9 cellular contexts compared by ENCODE assay signal in genomic region chr18:74146756-74147155, GRCh38. TPM values are rescaled to one million over a fixed set of nuclear protein-coding genes. Genes with fewer than 3 reads are reported as not detected.
A peak's percentile ranks its signal among the peaks of the same experiment; 100 is the strongest.
DNase-seq lines count a peak whose midpoint lies in the region; ATAC-seq and TF ChIP-seq lines count a peak whose summit lies in the region.
"Had no signal": no experiment of that assay in that cellular context is flagged by ENCODE, and none has a peak within 500 bp of the region (broad histone marks: within the 10 kb centered on the region; RNA-seq: fewer than 3 reads in every experiment).

No MANE protein-coding gene starts in this region.

- H3K27ac ChIP-seq in iPS-18a (ENCODE audit: low read length) (no peak overlapping the region), suprapubic skin (no peak overlapping the region)

- peaks cover 44% of the 10 kb centered on the region for H3K4me1 Mint-ChIP-seq in activated T-cell treated with anti-CD3 and anti-CD28 coated beads, Interleukin-2, amount 50 U/mL, for 72 hours (ENCODE audit: low read depth)
- peaks cover 34% of the 10 kb centered on the region for H3K4me1 Mint-ChIP-seq in activated CD8-positive, alpha-beta T cell treated with anti-CD3 and anti-CD28 coated beads for 36 hours (ENCODE audit: low read depth)

- POLR2A ChIA-PET in activated CD8-positive, alpha-beta T cell treated with anti-CD3 and anti-CD28 coated beads for 36 hours (lab: Charles Lee): no interaction called here

- no peak for TF ChIP-seq CTCF in activated CD8-positive, alpha-beta T cell treated with anti-CD3 and anti-CD28 coated beads for 36 hours (IDR thresholded peaks at IDR 0.05)
- TF ChIP-seq CTCF in suprapubic skin (IDR thresholded peaks at IDR 0.05) (no peak), GM13977 (IDR thresholded peaks at IDR 0.05; ENCODE audit: extremely low read depth, insufficient read depth, missing control alignments) (no peak)

- H3K4me3 ChIP-seq in iPS-18a (ENCODE audit: low read length) (peak overlapping the region; percentile 90), suprapubic skin (peak overlapping the region; percentile 79)

- intact Hi-C loops in activated CD8-positive, alpha-beta T cell treated with anti-CD3 and anti-CD28 coated beads for 36 hours (cut with micrococcal nuclease): loop anchor here (5.0 kb wide), 2 partner anchors 79 to 351 kb away; partner anchors contain the start of gene CNDP2

- CTCF ChIA-PET in activated CD8-positive, alpha-beta T cell treated with anti-CD3 and anti-CD28 coated beads for 36 hours (lab: Charles Lee): no interaction called here

- H3K36me3 ChIP-seq in iPS-18a (ENCODE audit: control insufficient read depth, low read depth, low read length) (peaks cover 2% of the 10 kb centered on the region), suprapubic skin (peaks cover 4% of the 10 kb centered on the region)

- H3K27ac Mint-ChIP-seq in activated T-cell treated with anti-CD3 and anti-CD28 coated beads, Interleukin-2, amount 50 U/mL, for 72 hours: peak overlapping the region; percentile 84
- H3K27ac Mint-ChIP-seq in activated CD8-positive, alpha-beta T cell treated with anti-CD3 and anti-CD28 coated beads for 36 hours: peak overlapping the region; percentile 99

- H3K4me1 ChIP-seq in iPS-18a (ENCODE audit: control insufficient read depth, low read depth, low read length): peaks cover 6% of the 10 kb centered on the region
- peaks cover 36% of the 10 kb centered on the region for H3K4me1 ChIP-seq in suprapubic skin

- no peaks in the 10 kb centered on the region for H3K9me3 ChIP-seq in iPS-18a (ENCODE audit: control insufficient read depth, low read depth, low read length)
- H3K9me3 ChIP-seq in suprapubic skin: no peaks in the 10 kb centered on the region

- H3K36me3 Mint-ChIP-seq in activated T-cell treated with anti-CD3 and anti-CD28 coated beads, Interleukin-2, amount 50 U/mL, for 72 hours (ENCODE audit: insufficient read depth in 2 of 2): peaks cover 1 to 5% of the 10 kb centered on the region in 2 donors
- H3K36me3 Mint-ChIP-seq in activated CD8-positive, alpha-beta T cell treated with anti-CD3 and anti-CD28 coated beads for 36 hours (ENCODE audit: low read depth): peaks cover 33% of the 10 kb centered on the region

- no peaks in the 10 kb centered on the region for H3K9me3 Mint-ChIP-seq in activated T-cell treated with anti-CD3 and anti-CD28 coated beads, Interleukin-2, amount 50 U/mL, for 72 hours
- no peaks in the 10 kb centered on the region for H3K9me3 Mint-ChIP-seq in activated CD8-positive, alpha-beta T cell treated with anti-CD3 and anti-CD28 coated beads for 36 hours

- no peak for TF ChIP-seq POLR2A in suprapubic skin (IDR thresholded peaks at IDR 0.05)

- TF ChIP-seq EP300 in suprapubic skin (IDR thresholded peaks at IDR 0.05): no peak

- H3K4me3 Mint-ChIP-seq in activated T-cell treated with anti-CD3 and anti-CD28 coated beads, Interleukin-2, amount 50 U/mL, for 72 hours: peak overlapping the region; percentile 92 to 98
- peak overlapping the region; percentile 98 for H3K4me3 Mint-ChIP-seq in activated CD8-positive, alpha-beta T cell treated with anti-CD3 and anti-CD28 coated beads for 36 hours

- no peak for DNase-seq in activated T-cell treated with anti-CD3 and anti-CD28 coated beads, Interleukin-2, amount 50 U/mL, for 72 hours
- no peak for DNase-seq in activated T-cell treated with anti-CD3 and anti-CD28 coated beads, Interleukin-2, amount 50 U/mL, for 1 hour
- no peak for DNase-seq in activated CD8-positive, alpha-beta T cell treated with anti-CD3 and anti-CD28 coated beads for 36 hours
- DNase-seq in suprapubic skin (ENCODE audit: low spot score in 2 of 2) (no peak), GM13977 (ENCODE audit: low spot score) (no peak), DMS153 treated with DMSO at 0.1 percent for 48 hours (lab: John Stamatoyannopoulos, UW; ENCODE audit: unreplicated experiment) (no peak), SIG-M5 treated with dmso at 0.1 percent for 504 hours (lab: John Stamatoyannopoulos, UW; ENCODE audit: unreplicated experiment) (no peak)
- DNase-seq: stimulated activated CD4-positive, alpha-beta T cell treated with anti-CD3 and anti-CD28 coated beads, Interleukin-1b, Interleukin-23, amount 100 ng/mL, for 48 hours had no signal

- in situ Hi-C loops in GM13977 (cut with MboI; ENCODE audit: low pct_unique_long_range_greater_than_20kb, low sequenced_read_pairs, unreplicated experiment): no loop called here

- H3K27me3 ChIP-seq in iPS-18a (ENCODE audit: control insufficient read depth, insufficient read depth, low read length): peaks cover 9% of the 10 kb centered on the region
- no peaks in the 10 kb centered on the region for H3K27me3 ChIP-seq in suprapubic skin

- H3K9ac ChIP-seq in iPS-18a (ENCODE audit: low read length): no peak overlapping the region

- no peaks in the 10 kb centered on the region for H3K27me3 Mint-ChIP-seq in activated T-cell treated with anti-CD3 and anti-CD28 coated beads, Interleukin-2, amount 50 U/mL, for 72 hours (ENCODE audit: low read depth)
- H3K27me3 Mint-ChIP-seq in activated CD8-positive, alpha-beta T cell treated with anti-CD3 and anti-CD28 coated beads for 36 hours: peaks cover 2% of the 10 kb centered on the region

- no peak for ATAC-seq in activated T-cell treated with anti-CD3 and anti-CD28 coated beads, Interleukin-2, amount 50 U/mL, for 72 hours (replicated peaks in 1 of 2)
- ATAC-seq in activated CD8-positive, alpha-beta T cell treated with anti-CD3 and anti-CD28 coated beads for 36 hours: no peak

- WGBS in suprapubic skin: 35% methylated on average over 3 of the region's 3 CpGs

RNA-seq across cellular contexts. Expression of gene FBXO15, which starts 0.9 kb away (rescaled TPM):
- 1 to 10 TPM; 1.0 to 2.1 TPM for total RNA-seq in activated T-cell treated with anti-CD3 and anti-CD28 coated beads, Interleukin-2, amount 50 U/mL, for 72 hours
- 1 to 10 TPM; 2.1 TPM for total RNA-seq in activated CD8-positive, alpha-beta T cell treated with anti-CD3 and anti-CD28 coated beads for 36 hours
- total RNA-seq in suprapubic skin: under 1 TPM in 2 of 4 donors, not detected in 2; 0.60 to 0.80 TPM

RNA-seq across cellular contexts. Expression of gene TIMM21, which starts 1.6 kb away (rescaled TPM):
- total RNA-seq in activated T-cell treated with anti-CD3 and anti-CD28 coated beads, Interleukin-2, amount 50 U/mL, for 72 hours: 10 to 100 TPM; 23.9 to 25.8 TPM
- total RNA-seq in activated CD8-positive, alpha-beta T cell treated with anti-CD3 and anti-CD28 coated beads for 36 hours: 10 to 100 TPM; 70.2 to 71.2 TPM
- total RNA-seq in suprapubic skin: 10 to 100 TPM; 17.9 to 38.0 (median 24.1) TPM
